9 cellular contexts compared by ENCODE assay signal in genomic region chr4:186105721-186106335, GRCh38. TPM values are rescaled to one million over a fixed set of nuclear protein-coding genes. Genes with fewer than 3 reads are reported as not detected.
DNase-seq lines count a peak whose midpoint lies in the region; ATAC-seq and TF ChIP-seq lines count a peak whose summit lies in the region.
"Had no signal": no experiment of that assay in that cellular context is flagged by ENCODE, and none has a peak within 500 bp of the region (broad histone marks: within the 10 kb centered on the region; RNA-seq: fewer than 3 reads in every experiment).

No MANE protein-coding gene starts in this region.

- peak; percentile 36 for DNase-seq in DMS79 treated with DMSO at 0.1 percent for 48 hours (lab: John Stamatoyannopoulos, UW)
- peak; percentile 9 for DNase-seq in HEK293T (ENCODE audit: extremely low spot score)
- DNase-seq in immature natural killer cell: no peak
- DNase-seq in stimulated activated naive B cell treated with anti-CD40 and anti-IgM and Interleukin-4, amounts not matched to agents 10 μg/mL and 1 μg/mL and 100 μg/mL, for 72 hours: no peak
- no peak for DNase-seq in NCI-H82 treated with DMSO at 0.1 percent for 48 hours (lab: John Stamatoyannopoulos, UW; ENCODE audit: unreplicated experiment)
- no peak for DNase-seq in SW 1271 (lab: John Stamatoyannopoulos, UW)
- DNase-seq in SIG-M5 (lab: John Stamatoyannopoulos, UW): no peak

- peaks cover 18% of the 10 kb centered on the region for H3K27me3 Mint-ChIP-seq in activated naive CD8-positive, alpha-beta T cell
- peaks cover 15 to 41% (median 33%) of the 10 kb centered on the region in 3 donors for H3K27me3 Mint-ChIP-seq in immature natural killer cell (ENCODE audit: low read depth in 3 of 3)
- H3K27me3 Mint-ChIP-seq in stimulated activated naive B cell treated with anti-CD40 and anti-IgM and Interleukin-4, amounts not matched to agents 10 μg/mL and 1 μg/mL and 100 μg/mL, for 72 hours: peaks cover 42 to 70% of the 10 kb centered on the region in 2 donors

- POLR2A ChIA-PET in HEK293T (lab: Yijun Ruan, JAX): interaction anchor here (0.7 to 1.7 kb wide), 4 partner anchors 27 to 84 kb away, joined by 3 to 7 read pairs (median 4); partner anchors contain the start of genes CYP4V2 and TLR3

- ATAC-seq in stimulated activated naive B cell treated with anti-CD40 and anti-IgM and Interleukin-4, amounts not matched to agents 10 μg/mL and 1 μg/mL and 100 μg/mL, for 72 hours (replicated peaks): no peak

- H3K4me3 Mint-ChIP-seq in activated naive CD8-positive, alpha-beta T cell: peak overlapping the region; percentile 77
- peak overlapping the region; percentile 75 to 85 (median 82) for H3K4me3 Mint-ChIP-seq in immature natural killer cell
- H3K4me3 Mint-ChIP-seq in stimulated activated naive B cell treated with anti-CD40 and anti-IgM and Interleukin-4, amounts not matched to agents 10 μg/mL and 1 μg/mL and 100 μg/mL, for 72 hours: peak overlapping the region; percentile 69 to 72
- H3K4me3 Mint-ChIP-seq: dendritic cell treated with granulocyte-macrophage colony-stimulating factor and Interleukin-4, amounts not matched to agents 40 ng/mL and 50 ng/mL, for 4 days had no signal

- no peaks in the 10 kb centered on the region for H3K9me3 Mint-ChIP-seq in activated naive CD8-positive, alpha-beta T cell (ENCODE audit: low read depth)
- no peaks in the 10 kb centered on the region for H3K9me3 Mint-ChIP-seq in immature natural killer cell
- no peaks in the 10 kb centered on the region for H3K9me3 Mint-ChIP-seq in stimulated activated naive B cell treated with anti-CD40 and anti-IgM and Interleukin-4, amounts not matched to agents 10 μg/mL and 1 μg/mL and 100 μg/mL, for 72 hours
- H3K9me3 Mint-ChIP-seq: dendritic cell treated with granulocyte-macrophage colony-stimulating factor and Interleukin-4, amounts not matched to agents 40 ng/mL and 50 ng/mL, for 4 days had no signal

- H3K4me1 Mint-ChIP-seq in activated naive CD8-positive, alpha-beta T cell (ENCODE audit: low read depth): peaks cover 12% of the 10 kb centered on the region
- H3K4me1 Mint-ChIP-seq in immature natural killer cell: peaks cover 6 to 15% of the 10 kb centered on the region in 2 donors
- H3K4me1 Mint-ChIP-seq in stimulated activated naive B cell treated with anti-CD40 and anti-IgM and Interleukin-4, amounts not matched to agents 10 μg/mL and 1 μg/mL and 100 μg/mL, for 72 hours: peaks cover 6 to 12% of the 10 kb centered on the region in 2 donors

- CTCF ChIA-PET in HEK293T (lab: Yijun Ruan, JAX): interaction anchor here (0.5 to 1.0 kb wide), 3 partner anchors 11 to 31 kb away, joined by 3 to 4 read pairs (median 3); no protein-coding TSS in a partner anchor

- H3K27ac Mint-ChIP-seq in activated naive CD8-positive, alpha-beta T cell: no peak overlapping the region
- H3K27ac Mint-ChIP-seq in immature natural killer cell: peak overlapping the region in 1 of 6 donors; percentile 62
- no peak overlapping the region for H3K27ac Mint-ChIP-seq in stimulated activated naive B cell treated with anti-CD40 and anti-IgM and Interleukin-4, amounts not matched to agents 10 μg/mL and 1 μg/mL and 100 μg/mL, for 72 hours
- H3K27ac Mint-ChIP-seq: dendritic cell treated with granulocyte-macrophage colony-stimulating factor and Interleukin-4, amounts not matched to agents 40 ng/mL and 50 ng/mL, for 4 days had no signal

- H3K36me3 Mint-ChIP-seq in activated naive CD8-positive, alpha-beta T cell: no peaks in the 10 kb centered on the region
- no peaks in the 10 kb centered on the region for H3K36me3 Mint-ChIP-seq in immature natural killer cell
- H3K36me3 Mint-ChIP-seq in stimulated activated naive B cell treated with anti-CD40 and anti-IgM and Interleukin-4, amounts not matched to agents 10 μg/mL and 1 μg/mL and 100 μg/mL, for 72 hours: peaks cover 0 to 3% of the 10 kb centered on the region in 2 donors

TF ChIP-seq in HEK293T, 16 proteins besides CTCF, POLR2A, EP300 and RAD21:
- TF ChIP-seq NFRKB (IDR thresholded peaks at IDR 0.05) (no peak), PKNOX1 (IDR thresholded peaks at IDR 0.05) (no peak), HDGF (IDR thresholded peaks at IDR 0.05; ENCODE audit: borderline replicate concordance) (no peak), FOXK2 (IDR thresholded peaks at IDR 0.05) (no peak), BHLHE40 (IDR thresholded peaks at IDR 0.05; ENCODE audit: borderline replicate concordance) (no peak), SP1 (IDR thresholded peaks at IDR 0.05) (no peak), L3MBTL2 (conservative IDR thresholded peaks at IDR 0.05) (no peak), LEF1 (IDR thresholded peaks at IDR 0.05; ENCODE audit: borderline replicate concordance) (no peak), FOXA1 (IDR thresholded peaks at IDR 0.05) (no peak), CTBP1 (IDR thresholded peaks at IDR 0.05; ENCODE audit: borderline replicate concordance) (no peak), ZNF384 (IDR thresholded peaks at IDR 0.05) (no peak), SUZ12 (IDR thresholded peaks at IDR 0.05) (no peak), FOXM1 (IDR thresholded peaks at IDR 0.05; ENCODE audit: borderline replicate concordance) (no peak), TARDBP (IDR thresholded peaks at IDR 0.05) (no peak), ELF4 (IDR thresholded peaks at IDR 0.05) (no peak), ARNT (IDR thresholded peaks at IDR 0.05) (no peak)

RNA-seq across cellular contexts. Expression of gene FAM149A, which starts 1.3 kb away (rescaled TPM):
- not detected for polyA plus RNA-seq in immature natural killer cell

RNA-seq across cellular contexts. Expression of gene TLR3, which starts 36.9 kb away (rescaled TPM):
- polyA plus RNA-seq in immature natural killer cell: 10 to 100 TPM in 1 of 3 donors, 1 to 10 TPM in 2; 2.5 to 13.3 (median 5.8) TPM

Comparison
In these comparisons a context has a peak if more than half of its experiments do, and no peak if none do; other contexts are left out.
1. DNase-seq: peak in DMS79 treated with DMSO at 0.1 percent for 48 hours (single experiment) and HEK293T (single experiment); none in immature natural killer cell (0 of 3), stimulated activated naive B cell treated with anti-CD40 and anti-IgM and Interleukin-4, amounts not matched to agents 10 μg/mL and 1 μg/mL and 100 μg/mL, for 72 hours (single experiment), NCI-H82 treated with DMSO at 0.1 percent for 48 hours (single experiment), SW 1271 (0 of 2) and SIG-M5 (single experiment).
2. Peak in every context shown above with its lines, with median percentiles within 50 percentile points of each other: H3K4me3 Mint-ChIP-seq.